In the genomic region with DNA sequence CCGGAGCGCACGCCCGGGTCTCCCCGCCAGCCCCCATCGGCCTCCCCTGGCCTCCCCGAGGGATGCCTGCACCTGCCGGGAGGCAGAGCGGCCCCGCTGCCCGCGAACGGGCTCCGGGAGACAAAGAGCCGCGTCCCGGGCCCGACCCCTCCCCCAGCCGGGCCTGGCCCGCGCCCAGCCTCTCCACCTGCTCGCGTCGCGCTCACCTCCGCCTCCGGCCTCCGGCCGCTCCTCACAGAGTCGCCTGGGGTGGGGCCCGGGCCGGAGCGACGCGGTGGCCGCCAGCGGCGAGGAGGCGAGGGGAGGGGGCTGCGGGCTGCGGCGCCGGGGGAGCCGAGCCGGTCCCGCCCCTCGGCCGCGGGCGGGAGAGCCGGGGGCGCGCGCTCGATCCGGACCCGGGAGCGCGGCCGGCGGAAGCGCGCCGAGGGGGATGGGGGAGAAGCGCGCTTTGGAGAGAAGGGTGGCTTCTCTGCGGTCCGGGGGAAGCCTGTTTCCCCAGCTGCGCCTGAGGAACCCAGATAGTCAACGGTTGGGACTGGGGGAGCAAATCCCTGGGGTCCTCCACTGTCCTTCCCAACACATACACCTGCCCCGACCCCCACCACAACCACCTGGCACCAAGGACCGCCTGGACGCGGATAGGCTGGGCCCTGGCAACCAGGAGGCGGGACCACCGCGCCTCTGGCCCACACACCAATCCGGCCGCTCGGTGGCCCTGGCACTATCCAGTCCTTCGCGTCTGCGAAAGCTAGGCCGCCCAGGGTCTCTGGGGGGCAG, we compare ENCODE assay signal across 8 cellular contexts. TPM values are rescaled to one million over a fixed set of nuclear protein-coding genes. Genes with fewer than 3 reads are reported as not detected.
A peak's percentile ranks its signal among the peaks of the same experiment; 100 is the strongest.
DNase-seq lines count a peak whose midpoint lies in the region; ATAC-seq and TF ChIP-seq lines count a peak whose summit lies in the region.

A gene (minus strand): TSS at position 311 of the 777 bp plus-strand sequence. CDS start 701 bp downstream, outside the sequence.

- no peak for ATAC-seq in HG03097 (IDR thresholded peaks at IDR 0.05; ENCODE audit: low FRiP score, unreplicated experiment)

- no peak within 1 kb of the TSS for H3K9ac ChIP-seq in mesendoderm (ENCODE audit: low read length)

- no peak within 1 kb of the TSS for H2BK120ac ChIP-seq in mesendoderm (ENCODE audit: low read depth, low read length)

- no peaks in the 10 kb centered on the region for H3K36me3 Mint-ChIP-seq in activated T-cell treated with anti-CD3 and anti-CD28 coated beads, Interleukin-2, amount 50 U/mL, for 24 hours (ENCODE audit: low read depth)
- peaks cover 11% of the 10 kb centered on the region for H3K36me3 Mint-ChIP-seq in brain

- no peak within 1 kb of the TSS for H2AK5ac ChIP-seq in mesendoderm (ENCODE audit: low read length)

- no peak within 1 kb of the TSS for H3K23ac ChIP-seq in mesendoderm (ENCODE audit: low read length)

- peaks cover 41% of the 10 kb centered on the region for H3K27me3 Mint-ChIP-seq in activated T-cell treated with anti-CD3 and anti-CD28 coated beads, Interleukin-2, amount 50 U/mL, for 24 hours
- H3K27me3 Mint-ChIP-seq in brain = peaks cover 3% of the 10 kb centered on the region

- no peak within 1 kb of the TSS for H3K4ac ChIP-seq in mesendoderm (ENCODE audit: low read depth, low read length)

- H3K27ac ChIP-seq in mesendoderm (ENCODE audit: low read depth, low read length) = no peak within 1 kb of the TSS

- peak within 1 kb of the TSS; percentile 22 for H3K18ac ChIP-seq in mesendoderm (ENCODE audit: low read length)

- peak within 1 kb of the TSS; percentile 61 for H3K4me3 Mint-ChIP-seq in activated T-cell treated with anti-CD3 and anti-CD28 coated beads, Interleukin-2, amount 50 U/mL, for 24 hours
- H3K4me3 Mint-ChIP-seq in brain = peak within 1 kb of the TSS; percentile 93 to 95 (median 93)

- no peak within 1 kb of the TSS for H3K27ac Mint-ChIP-seq in activated T-cell treated with anti-CD3 and anti-CD28 coated beads, Interleukin-2, amount 50 U/mL, for 24 hours
- H3K27ac Mint-ChIP-seq in brain = peak within 1 kb of the TSS; percentile 69 to 98 (median 97)

- H3K79me2 ChIP-seq in mesendoderm (ENCODE audit: control insufficient read depth, insufficient read depth, low read length) = no peaks in the 10 kb centered on the region

- no peak within 1 kb of the TSS for H4K8ac ChIP-seq in mesendoderm (ENCODE audit: low read depth, low read length)

- peak within 1 kb of the TSS; percentile 38 for H3K4me3 ChIP-seq in mesendoderm (ENCODE audit: low read length)

- peak within 1 kb of the TSS; percentile 49 for H3K56ac ChIP-seq in mesendoderm (ENCODE audit: low read length)

- H3K4me2 ChIP-seq in mesendoderm (ENCODE audit: low read length) = peak within 1 kb of the TSS; percentile 73

- no peak within 1 kb of the TSS for H4K5ac ChIP-seq in mesendoderm (ENCODE audit: low read length)

- H3K27me3 ChIP-seq in mesendoderm (ENCODE audit: insufficient read depth, low read length, poor library complexity) = peaks cover 7% of the 10 kb centered on the region

- H2BK5ac ChIP-seq in mesendoderm (ENCODE audit: low read length) = no peak within 1 kb of the TSS

- no peak within 1 kb of the TSS for H2BK15ac ChIP-seq in mesendoderm (replicated peaks; ENCODE audit: low read depth)

- no peaks in the 10 kb centered on the region for H3K9me3 Mint-ChIP-seq in activated T-cell treated with anti-CD3 and anti-CD28 coated beads, Interleukin-2, amount 50 U/mL, for 24 hours
- H3K9me3 Mint-ChIP-seq in brain = no peaks in the 10 kb centered on the region

- TF ChIP-seq CTCF in brain (conservative IDR thresholded peaks at IDR 0.05) = no peak

- no CpG with 5 or more reads among the region's 84 CpGs for WGBS in mesendoderm (ENCODE audit: extremely low coverage, insufficient coverage, low lambda C conversion rate)

- no peaks in the 10 kb centered on the region for H3K4me1 ChIP-seq in mesendoderm (ENCODE audit: control insufficient read depth, low read depth, low read length)

- H3K36me3 ChIP-seq in mesendoderm (ENCODE audit: control insufficient read depth, insufficient read depth, low read length) = no peaks in the 10 kb centered on the region

- peak; percentile 57 for DNase-seq in activated T-cell treated with anti-CD3 and anti-CD28 coated beads, Interleukin-2, amount 50 U/mL, for 24 hours
- DNase-seq in activated T-cell treated with anti-CD3 and anti-CD28 coated beads for 4 hours (no peak), NCI-H345 treated with DMSO at 0.1 percent for 48 hours (lab: John Stamatoyannopoulos, UW; ENCODE audit: unreplicated experiment) (peak; percentile 74), mesendoderm (peak; percentile 71), MV-4-11 (lab: John Stamatoyannopoulos, UW) (no peak)
- no peak for DNase-seq in stimulated activated CD4-positive, alpha-beta T cell treated with anti-CD3 and anti-CD28 coated beads, Interleukin-2, amount 100 ng/mL, for 48 hours

- H3K4me1 Mint-ChIP-seq in activated T-cell treated with anti-CD3 and anti-CD28 coated beads, Interleukin-2, amount 50 U/mL, for 24 hours (ENCODE audit: low read depth) = peaks cover 26% of the 10 kb centered on the region
- peaks cover 33% of the 10 kb centered on the region for H3K4me1 Mint-ChIP-seq in brain

- H3K79me1 ChIP-seq in mesendoderm (ENCODE audit: low read length) = no peaks in the 10 kb centered on the region

RNA-seq across cellular contexts. Expression of the gene that starts here (rescaled TPM):
- polyA plus RNA-seq in brain (ENCODE audit: insufficient read depth, low read depth, low replicate concordance) = 142 TPM
- 4.7 TPM for polyA plus RNA-seq in mesendoderm (2013, experiment 1 of 2)
- 4.6 TPM for polyA plus RNA-seq in mesendoderm (2013, experiment 2 of 2)

Comparison
In these comparisons a context has a peak if more than half of its experiments do, and no peak if none do; other contexts are left out.
1. DNase-seq: peak in activated T-cell treated with anti-CD3 and anti-CD28 coated beads, Interleukin-2, amount 50 U/mL, for 24 hours (single experiment), NCI-H345 treated with DMSO at 0.1 percent for 48 hours (single experiment) and mesendoderm (single experiment); none in activated T-cell treated with anti-CD3 and anti-CD28 coated beads for 4 hours (single experiment), MV-4-11 (single experiment) and stimulated activated CD4-positive, alpha-beta T cell treated with anti-CD3 and anti-CD28 coated beads, Interleukin-2, amount 100 ng/mL, for 48 hours (0 of 2).